2 cellular contexts compared by ENCODE assay signal in genomic region chr11:19660076-19660475, GRCh38.
TF ChIP-seq lines count a peak whose summit lies in the region.

No MANE protein-coding gene starts in this region.

TF ChIP-seq in HCT116, 20 proteins besides CTCF, POLR2A, EP300 and RAD21:
- peak; percentile 83 for TF ChIP-seq SRF (IDR thresholded peaks at IDR 0.05; ENCODE audit: low read depth)
- peak; percentile 68 for TF ChIP-seq MAX (IDR thresholded peaks at IDR 0.05)
- peak; percentile 100 for TF ChIP-seq FOSL1 (IDR thresholded peaks at IDR 0.05; ENCODE audit: low read depth)
- TF ChIP-seq POLR2AphosphoS5 (IDR thresholded peaks at IDR 0.05; ENCODE audit: low read depth, low read length): peak; percentile 67
- peak; percentile 97 for TF ChIP-seq CBX3 (IDR thresholded peaks at IDR 0.05; ENCODE audit: low read depth)
- TF ChIP-seq ATF3 (IDR thresholded peaks at IDR 0.05): peak; percentile 46; the same call in 1 of the 2 replicates
- TF ChIP-seq EZH2phosphoT487 (IDR thresholded peaks at IDR 0.05; ENCODE audit: borderline replicate concordance): no peak
- TF ChIP-seq YY1 (IDR thresholded peaks at IDR 0.05; ENCODE audit: extremely low read depth, insufficient replicate concordance, low read depth, low read length): peak; percentile 47
- TF ChIP-seq CEBPB (IDR thresholded peaks at IDR 0.05; ENCODE audit: low read depth): peak; percentile 53
- TF ChIP-seq TCF7L2 (IDR thresholded peaks at IDR 0.05; ENCODE audit: borderline replicate concordance, extremely low read depth, insufficient read depth, insufficient read length): peak; percentile 78
- TF ChIP-seq SIN3A (IDR thresholded peaks at IDR 0.05; ENCODE audit: low read depth): peak; percentile 81
- peak; percentile 99 for TF ChIP-seq JUND (IDR thresholded peaks at IDR 0.05)
- peak; percentile 66 for TF ChIP-seq ZBTB33 (IDR thresholded peaks at IDR 0.05; ENCODE audit: extremely low read depth, insufficient replicate concordance, low read length)
- no peak for TF ChIP-seq EGR1 (IDR thresholded peaks at IDR 0.05; ENCODE audit: low read depth)
- TF ChIP-seq SP1 (IDR thresholded peaks at IDR 0.05; ENCODE audit: low read depth): peak; percentile 91
- TF ChIP-seq ZNF274 (IDR thresholded peaks at IDR 0.05; ENCODE audit: low read depth, low read length): no peak

TF ChIP-seq in H1, 55 proteins besides CTCF, POLR2A, EP300 and RAD21:
- TF ChIP-seq CEBPB (IDR thresholded peaks at IDR 0.05; ENCODE audit: low read depth, low read length) (no peak), JUND (IDR thresholded peaks at IDR 0.05; ENCODE audit: low read length) (peak; percentile 69; the same call in 1 of the 2 replicates)
